Comparison of ENCODE assay signal across 8 cellular contexts in genomic region chr6:26027491-26028211, GRCh38. TPM values are rescaled to one million over a fixed set of nuclear protein-coding genes. Genes with fewer than 3 reads are reported as not detected.
A peak's percentile ranks its signal among the peaks of the same experiment; 100 is the strongest.
DNase-seq lines count a peak whose midpoint lies in the region; FAIRE-seq and TF ChIP-seq lines count a peak whose summit lies in the region.

No MANE protein-coding gene starts in this region.

- FAIRE-seq in HTR-8/SVneo (lab: Jason Lieb, UNC), result no peak

- no peak overlapping the region for H2AFZ ChIP-seq in neuron (ENCODE audit: low read depth, low read length)

- peak overlapping the region; percentile 85 to 91 for H3K9ac ChIP-seq in duodenal mucosa (ENCODE audit: low read depth in 1 of 2, low read length in 2 of 2)

- H3K27ac ChIP-seq in C4-2B (peak overlapping the region; percentile 98), duodenal mucosa (ENCODE audit: low read depth, low read length) (peak overlapping the region; percentile 46)

- no peaks in the 10 kb centered on the region for H3K9me3 ChIP-seq in duodenal mucosa (ENCODE audit: control insufficient read depth in 1 of 2, low read length in 2 of 2)
- H3K9me3 ChIP-seq in neuron (ENCODE audit: low read length), result no peaks in the 10 kb centered on the region

- H3K4me1 ChIP-seq in duodenal mucosa (ENCODE audit: control insufficient read depth in 1 of 2, insufficient read depth in 2 of 2, low read length in 2 of 2) (peaks cover 15 to 27% of the 10 kb centered on the region in 2 donors), neuron (ENCODE audit: insufficient read depth, low read length) (peaks cover 45% of the 10 kb centered on the region)

- no peaks in the 10 kb centered on the region for H3K27me3 ChIP-seq in duodenal mucosa (ENCODE audit: control insufficient read depth in 1 of 2, insufficient read depth in 2 of 2, low read length in 2 of 2)
- H3K27me3 ChIP-seq in neuron (ENCODE audit: insufficient read depth, low read length), result no peaks in the 10 kb centered on the region

- no peak for TF ChIP-seq POLR2A in NB4 (IDR thresholded peaks at IDR 0.05; ENCODE audit: extremely low read depth, insufficient read length)

- H3K4me3 ChIP-seq in NB4 (ENCODE audit: low read depth, low read length) (peak overlapping the region; percentile 55), duodenal mucosa (ENCODE audit: low read depth in 1 of 2, low read length in 2 of 2) (peak overlapping the region; percentile 78 to 90), neuron (ENCODE audit: low read length) (peak overlapping the region; percentile 53)

- DNase-seq in NB4 (ENCODE audit: low read depth) (no peak), NOMO-1 (lab: John Stamatoyannopoulos, UW; ENCODE audit: unreplicated experiment in 2 of 2) (no peak), ureter (ENCODE audit: low spot score) (no peak), HTR-8/SVneo (ENCODE audit: insufficient read length, low spot score) (no peak)
- no peak for DNase-seq in activated CD4-positive, CD25-positive, alpha-beta regulatory T cell treated with anti-CD3 and anti-CD28 coated beads, Interleukin-2, amount 50 U/mL, for 72 hours

- H3K36me3 ChIP-seq in duodenal mucosa (ENCODE audit: control insufficient read depth in 1 of 2, insufficient read depth in 2 of 2, low read length in 2 of 2), result no peaks in the 10 kb centered on the region
- H3K36me3 ChIP-seq in neuron (ENCODE audit: insufficient read depth, low read length), result no peaks in the 10 kb centered on the region

- TF ChIP-seq CTCF in C4-2B (conservative IDR thresholded peaks at IDR 0.05) (no peak), NB4 (IDR thresholded peaks at IDR 0.05; ENCODE audit: low read depth, low read length) (no peak)

RNA-seq across cellular contexts. Expression of gene HFE, which starts 59.6 kb away (rescaled TPM):
- total RNA-seq in ureter, result 14.8 TPM
